9 cellular contexts compared by ENCODE assay signal in genomic region chr2:79717364-79718007, GRCh38.
DNase-seq lines count a peak whose midpoint lies in the region; FAIRE-seq and TF ChIP-seq lines count a peak whose summit lies in the region.
"Had no signal": no experiment of that assay in that cellular context is flagged by ENCODE, and none has a peak within 500 bp of the region (broad histone marks: within the 10 kb centered on the region; RNA-seq: fewer than 3 reads in every experiment).

No MANE protein-coding gene starts in this region.

- no peaks in the 10 kb centered on the region for H3K4me1 ChIP-seq in kidney (ENCODE audit: control insufficient read depth in 1 of 2, insufficient read depth in 1 of 2, low read depth in 1 of 2, low read length in 2 of 2)
- H3K4me1 ChIP-seq: esophagus squamous epithelium had no signal

- no peak for FAIRE-seq in GM12891 (lab: Jason Lieb, UNC)
- FAIRE-seq in kidney (lab: Jason Lieb, UNC) = no peak

- no peak for TF ChIP-seq CTCF in kidney (IDR thresholded peaks at IDR 0.05; ENCODE audit: borderline replicate concordance, extremely low read depth, insufficient read depth)

- no peak overlapping the region for H3K4me3 ChIP-seq in kidney (ENCODE audit: low read length in 2 of 2)
- H3K4me3 ChIP-seq: esophagus squamous epithelium had no signal

- DNase-seq in ELR (ENCODE audit: low read depth) = peak; percentile 92
- peak; percentile 75 for DNase-seq in RPMI7951 (ENCODE audit: low read depth)
- DNase-seq in fibroblast of peridontal ligament (ENCODE audit: extremely low read depth) = peak; percentile 74
- DNase-seq in renal cortical epithelial cell (ENCODE audit: low read depth) = peak; percentile 93
- no peak for DNase-seq in SIG-M5 (lab: John Stamatoyannopoulos, UW)
- no peak for DNase-seq in GM12891 (ENCODE audit: insufficient read length, low spot score)
- DNase-seq in AML-193 (lab: John Stamatoyannopoulos, UW) = no peak
- DNase-seq in kidney = no peak
- DNase-seq: esophagus squamous epithelium had no signal

- H3K27ac ChIP-seq in kidney (ENCODE audit: low read depth in 2 of 2, low read length in 2 of 2) = no peak overlapping the region
- H3K27ac ChIP-seq: esophagus squamous epithelium had no signal

- no peak overlapping the region for H3K9ac ChIP-seq in kidney (ENCODE audit: low read length in 2 of 2)

- no peaks in the 10 kb centered on the region for H3K9me3 ChIP-seq in kidney (ENCODE audit: control insufficient read depth in 1 of 2, low read length in 2 of 2)
- H3K9me3 ChIP-seq: esophagus squamous epithelium had no signal

- H3K36me3 ChIP-seq in kidney (ENCODE audit: control insufficient read depth in 1 of 2, insufficient read depth in 2 of 2, low read length in 2 of 2) = no peaks in the 10 kb centered on the region
- H3K36me3 ChIP-seq: esophagus squamous epithelium had no signal

- intact Hi-C loops in kidney (cut with DNase I) = no loop called here

- TF ChIP-seq POLR2A in GM12891 (IDR thresholded peaks at IDR 0.05; ENCODE audit: low read depth, low read length) = no peak

TF ChIP-seq in GM12891, 5 proteins besides CTCF, POLR2A, EP300 and RAD21:
- TF ChIP-seq POLR2AphosphoS5 (IDR thresholded peaks at IDR 0.05; ENCODE audit: low read depth, low read length) (no peak), PAX5 (IDR thresholded peaks at IDR 0.05; ENCODE audit: insufficient read depth, low read length, severe bottlenecking) (no peak), TAF1 (IDR thresholded peaks at IDR 0.05; ENCODE audit: low read depth, low read length) (no peak), POU2F2 (IDR thresholded peaks at IDR 0.05; ENCODE audit: low read depth, low read length) (no peak), SPI1 (IDR thresholded peaks at IDR 0.05; ENCODE audit: low read depth, low read length) (no peak)

Comparison
In these comparisons a context has a peak if more than half of its experiments do, and no peak if none do; other contexts are left out.
1. DNase-seq: peak in ELR (single experiment), RPMI7951 (single experiment), fibroblast of peridontal ligament (single experiment) and renal cortical epithelial cell (single experiment); none in SIG-M5 (single experiment), GM12891 (single experiment), AML-193 (0 of 2) and kidney (single experiment).